11 cellular contexts compared by ENCODE assay signal in the genomic region with DNA sequence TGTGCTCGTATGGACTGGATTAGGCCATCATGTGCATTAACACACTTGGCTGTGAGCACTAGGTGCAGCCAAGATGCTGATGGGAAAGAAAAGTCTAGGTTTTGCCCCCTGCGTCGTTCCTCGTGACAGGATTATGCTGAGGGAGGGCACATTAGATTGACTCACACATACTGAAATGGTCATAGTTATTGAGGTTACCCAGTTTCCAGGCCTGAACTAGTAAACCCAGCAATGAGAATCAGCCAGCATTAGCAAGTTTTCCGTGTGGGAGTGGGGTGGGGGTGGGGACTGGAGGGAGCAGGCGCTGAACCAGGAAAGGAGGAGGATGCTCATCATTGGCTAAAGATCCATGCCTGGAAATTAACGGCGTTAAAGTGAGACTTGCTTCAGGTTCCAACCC.
A peak's percentile ranks its signal among the peaks of the same experiment; 100 is the strongest.
DNase-seq lines count a peak whose midpoint lies in the region; ATAC-seq and TF ChIP-seq lines count a peak whose summit lies in the region.
"Had no signal": no experiment of that assay in that cellular context is flagged by ENCODE, and none has a peak within 500 bp of the region (broad histone marks: within the 10 kb centered on the region; RNA-seq: fewer than 3 reads in every experiment).

No MANE protein-coding gene starts in this region.

- intact Hi-C loops in PC-9 (cut with micrococcal nuclease; ENCODE audit: unreplicated experiment) = loop anchor here (1.0 to 5.0 kb wide), 3 partner anchors 65 to 680 kb away; no protein-coding TSS in a partner anchor

- H3K27me3 ChIP-seq in PC-9 (ENCODE audit: insufficient read depth, low read depth) (no peaks in the 10 kb centered on the region), neural cell (ENCODE audit: insufficient read depth, low read depth, low read length) (no peaks in the 10 kb centered on the region)
- H3K27me3 ChIP-seq: BE2C, SJCRH30 had no signal

- TF ChIP-seq CTCF in 22Rv1 (IDR thresholded peaks at IDR 0.05) = no peak
- no peak for TF ChIP-seq CTCF in PC-9 (conservative IDR thresholded peaks at IDR 0.05)
- no peak for TF ChIP-seq CTCF in neural cell (IDR thresholded peaks at IDR 0.05; ENCODE audit: poor library complexity, severe bottlenecking)

- H3K4me2 ChIP-seq in PC-9 (peak overlapping the region; percentile 69), neural cell (ENCODE audit: low read length) (no peak overlapping the region)

- H3K4me3 ChIP-seq in PC-9 (no peak overlapping the region; the same call in 1 of the 2 replicates), neural cell (ENCODE audit: low read length) (peak overlapping the region; percentile 64)

- no TSS peak for BruUV-seq in PC-9 (replicated peaks; lab: Mats Ljungman, UMichigan)

- no peak for TF ChIP-seq RAD21 in neural cell (conservative IDR thresholded peaks at IDR 0.05)

- H3K79me2 ChIP-seq in PC-9 (ENCODE audit: low read depth) (no peaks in the 10 kb centered on the region), neural cell (replicated peaks; ENCODE audit: insufficient read depth, low read length) (no peaks in the 10 kb centered on the region)

- CTCF ChIA-PET in PC-9 (lab: Charles Lee) = no interaction called here

- H3F3A ChIP-seq in PC-9 (ENCODE audit: insufficient read depth, low read depth) (peaks cover 23% of the 10 kb centered on the region; the same call in 1 of the 2 replicates), neural cell (ENCODE audit: insufficient read depth, low read length, poor library complexity, severe bottlenecking) (no peaks in the 10 kb centered on the region)

- H4K20me1 ChIP-seq in PC-9 (ENCODE audit: insufficient read depth) = no peaks in the 10 kb centered on the region
- H4K20me1 ChIP-seq in neural cell (ENCODE audit: insufficient read depth) = no peaks in the 10 kb centered on the region

- POLR2A ChIA-PET in PC-9 (lab: Charles Lee; ENCODE audit: unreplicated experiment) = interaction anchor here (0.8 to 1.3 kb wide), 2 partner anchors 129 to 1201 kb away, joined by 4 to 7 read pairs; a partner anchor contains a TSS

- H3K4me1 ChIP-seq in PC-9 (replicated peaks; ENCODE audit: insufficient read depth) = peaks cover 39% of the 10 kb centered on the region
- H3K4me1 ChIP-seq: SJCRH30 had no signal

- H3K9me2 ChIP-seq in PC-9 (ENCODE audit: insufficient read depth) (no peaks in the 10 kb centered on the region), neural cell (ENCODE audit: insufficient read depth, low read length) (no peaks in the 10 kb centered on the region)

- H3K9me3 ChIP-seq in PC-9 (ENCODE audit: insufficient read depth, low read depth) (peaks cover 7% of the 10 kb centered on the region), neural cell (ENCODE audit: low read length) (no peaks in the 10 kb centered on the region)
- H3K9me3 ChIP-seq: BE2C, SJCRH30 had no signal

- DNase-seq in PC-9 (no peak), epithelial cell of prostate (ENCODE audit: low read depth, low spot score) (no peak), RKO (ENCODE audit: low spot score) (no peak), NCI-H1092 (lab: John Stamatoyannopoulos, UW) (no peak), inferior parietal cortex (ENCODE audit: extremely low spot score) (no peak)
- DNase-seq: naive thymus-derived CD8-positive, alpha-beta T cell had no signal

- ATAC-seq in GM18867 (IDR thresholded peaks at IDR 0.05; ENCODE audit: unreplicated experiment) = no peak

- H2AFZ ChIP-seq in PC-9 (no peak overlapping the region), neural cell (ENCODE audit: low read depth, low read length) (no peak overlapping the region)

- no peaks in the 10 kb centered on the region for H3K36me3 ChIP-seq in PC-9 (ENCODE audit: low read depth)
- H3K36me3 ChIP-seq in neural cell (ENCODE audit: insufficient read depth, low read length) = no peaks in the 10 kb centered on the region
- H3K36me3 ChIP-seq: BE2C, SJCRH30 had no signal

- peak overlapping the region; percentile 68 for H3K9ac ChIP-seq in neural cell (ENCODE audit: low read length)

- H3K27ac ChIP-seq in 22Rv1 (peak overlapping the region; percentile 99), PC-9 (no peak overlapping the region), epithelial cell of prostate (peak overlapping the region; percentile 90), neural cell (ENCODE audit: low read length) (peak overlapping the region; percentile 77)
- H3K27ac ChIP-seq: SJCRH30 had no signal

- TF ChIP-seq EP300 in neural cell (conservative IDR thresholded peaks at IDR 0.05; ENCODE audit: poor library complexity, severe bottlenecking) = no peak

TF ChIP-seq in neural cell, 6 proteins besides CTCF, POLR2A, EP300 and RAD21:
- TF ChIP-seq SMC3 (conservative IDR thresholded peaks at IDR 0.05; ENCODE audit: poor library complexity) = no peak
- TF ChIP-seq, protein P1, sequence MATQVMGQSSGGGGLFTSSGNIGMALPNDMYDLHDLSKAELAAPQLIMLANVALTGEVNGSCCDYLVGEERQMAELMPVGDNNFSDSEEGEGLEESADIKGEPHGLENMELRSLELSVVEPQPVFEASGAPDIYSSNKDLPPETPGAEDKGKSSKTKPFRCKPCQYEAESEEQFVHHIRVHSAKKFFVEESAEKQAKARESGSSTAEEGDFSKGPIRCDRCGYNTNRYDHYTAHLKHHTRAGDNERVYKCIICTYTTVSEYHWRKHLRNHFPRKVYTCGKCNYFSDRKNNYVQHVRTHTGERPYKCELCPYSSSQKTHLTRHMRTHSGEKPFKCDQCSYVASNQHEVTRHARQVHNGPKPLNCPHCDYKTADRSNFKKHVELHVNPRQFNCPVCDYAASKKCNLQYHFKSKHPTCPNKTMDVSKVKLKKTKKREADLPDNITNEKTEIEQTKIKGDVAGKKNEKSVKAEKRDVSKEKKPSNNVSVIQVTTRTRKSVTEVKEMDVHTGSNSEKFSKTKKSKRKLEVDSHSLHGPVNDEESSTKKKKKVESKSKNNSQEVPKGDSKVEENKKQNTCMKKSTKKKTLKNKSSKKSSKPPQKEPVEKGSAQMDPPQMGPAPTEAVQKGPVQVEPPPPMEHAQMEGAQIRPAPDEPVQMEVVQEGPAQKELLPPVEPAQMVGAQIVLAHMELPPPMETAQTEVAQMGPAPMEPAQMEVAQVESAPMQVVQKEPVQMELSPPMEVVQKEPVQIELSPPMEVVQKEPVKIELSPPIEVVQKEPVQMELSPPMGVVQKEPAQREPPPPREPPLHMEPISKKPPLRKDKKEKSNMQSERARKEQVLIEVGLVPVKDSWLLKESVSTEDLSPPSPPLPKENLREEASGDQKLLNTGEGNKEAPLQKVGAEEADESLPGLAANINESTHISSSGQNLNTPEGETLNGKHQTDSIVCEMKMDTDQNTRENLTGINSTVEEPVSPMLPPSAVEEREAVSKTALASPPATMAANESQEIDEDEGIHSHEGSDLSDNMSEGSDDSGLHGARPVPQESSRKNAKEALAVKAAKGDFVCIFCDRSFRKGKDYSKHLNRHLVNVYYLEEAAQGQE (IDR thresholded peaks at IDR 0.05; ENCODE audit: borderline replicate concordance) = no peak
- TF ChIP-seq POLR2AphosphoS5 (IDR thresholded peaks at IDR 0.05) = no peak
- no peak for TF ChIP-seq EZH2 (IDR thresholded peaks at IDR 0.05; ENCODE audit: borderline replicate concordance, insufficient read depth, low read length, poor library complexity, severe bottlenecking)
- no peak for TF ChIP-seq TAF1 (IDR thresholded peaks at IDR 0.05; ENCODE audit: low read depth)
- TF ChIP-seq MXI1 (conservative IDR thresholded peaks at IDR 0.05; ENCODE audit: poor library complexity, severe bottlenecking) = no peak
